15 cellular contexts compared by ENCODE assay signal in genomic region chr1:47325530-47325929, GRCh38. TPM values are rescaled to one million over a fixed set of nuclear protein-coding genes. Genes with fewer than 3 reads are reported as not detected.
A peak's percentile ranks its signal among the peaks of the same experiment; 100 is the strongest.
DNase-seq lines count a peak whose midpoint lies in the region; TF ChIP-seq lines count a peak whose summit lies in the region.
"Had no signal": no experiment of that assay in that cellular context is flagged by ENCODE, and none has a peak within 500 bp of the region (broad histone marks: within the 10 kb centered on the region; RNA-seq: fewer than 3 reads in every experiment).

No MANE protein-coding gene starts in this region.

- TF ChIP-seq EP300 in transverse colon (IDR thresholded peaks at IDR 0.05; ENCODE audit: low read depth) (no peak), tibial nerve (IDR thresholded peaks at IDR 0.05) (no peak)

- H3K4me1 ChIP-seq in transverse colon (peaks cover 0 to 33% (median 21%) of the 10 kb centered on the region in 4 donors), tibial nerve (no peaks in the 10 kb centered on the region)

- intact Hi-C loops in transverse colon (cut with DNase I; ENCODE audit: low total_unique reads): no loop called here

- WGBS in transverse colon (ENCODE audit: low coverage in 1 of 2), 2 donors: 64 to 75% methylated on average over 2 of the region's 2 CpGs
- WGBS in tibial nerve, 2 donors: 83 to 90% methylated on average over 2 of the region's 2 CpGs

- TF ChIP-seq POLR2A in transverse colon (IDR thresholded peaks at IDR 0.05) (no peak), tibial nerve (IDR thresholded peaks at IDR 0.05) (no peak)

- H3K27ac ChIP-seq in transverse colon: peak overlapping the region; percentile 81 to 89 (median 86)
- H3K27ac ChIP-seq in tibial nerve: no peak overlapping the region
- H3K27ac ChIP-seq: ovary had no signal

- H3K9me3 ChIP-seq in transverse colon: no peaks in the 10 kb centered on the region
- no peaks in the 10 kb centered on the region for H3K9me3 ChIP-seq in tibial nerve
- H3K9me3 ChIP-seq: ovary had no signal

- H3K27me3 ChIP-seq in transverse colon: no peaks in the 10 kb centered on the region
- no peaks in the 10 kb centered on the region for H3K27me3 ChIP-seq in tibial nerve
- H3K27me3 ChIP-seq: ovary had no signal

- peak; percentile 6 for DNase-seq in NCI-H2171 treated with DMSO at 0.1 percent for 48 hours (lab: John Stamatoyannopoulos, UW)
- DNase-seq in NCI-H2171 (lab: John Stamatoyannopoulos, UW): no peak
- peak; percentile 16 for DNase-seq in NCI-H748 treated with DMSO at 0.1 percent for 48 hours (lab: John Stamatoyannopoulos, UW)
- peak; percentile 15 for DNase-seq in fibroblast of mammary gland (ENCODE audit: low read depth)
- no peak for DNase-seq in transverse colon
- no peak for DNase-seq in tibial nerve (ENCODE audit: low spot score in 2 of 2)
- no peak for DNase-seq in NCI-H1092 treated with DMSO at 0.1 percent for 48 hours (lab: John Stamatoyannopoulos, UW)
- no peak for DNase-seq in COR-L47 (lab: John Stamatoyannopoulos, UW)
- DNase-seq: activated CD4-positive, alpha-beta T cell treated with anti-CD3 and anti-CD28 coated beads for 4 hours; activated T-cell treated with anti-CD3 and anti-CD28 coated beads, Interleukin-2, amount 50 U/mL, for 48 hours; cortex of kidney; midbrain; NCI-H1694; ovary; RPMI8226 had no signal

- H3K4me3 ChIP-seq in fibroblast of mammary gland (ENCODE audit: control insufficient read depth, low read depth, low read length): no peak overlapping the region
- H3K4me3 ChIP-seq in transverse colon: no peak overlapping the region
- H3K4me3 ChIP-seq in tibial nerve: no peak overlapping the region
- H3K4me3 ChIP-seq: ovary had no signal

- in situ Hi-C loops in transverse colon (cut with MboI; ENCODE audit: low pct_ligation_motif_present in 1 of 4, low pct_unique_long_range_greater_than_20kb in 1 of 4, low sequenced_read_pairs in 3 of 4): no loop called here

- H3K36me3 ChIP-seq in transverse colon (no peaks in the 10 kb centered on the region), tibial nerve (no peaks in the 10 kb centered on the region)
- H3K36me3 ChIP-seq: ovary had no signal

- TF ChIP-seq CTCF in fibroblast of mammary gland (conservative IDR thresholded peaks at IDR 0.05; ENCODE audit: control insufficient read depth, insufficient read depth, low read depth, low read length): no peak
- TF ChIP-seq CTCF in transverse colon (IDR thresholded peaks at IDR 0.05): no peak
- TF ChIP-seq CTCF in tibial nerve (IDR thresholded peaks at IDR 0.05): no peak

RNA-seq across cellular contexts. Expression of gene CMPK1, which starts 8.1 kb away (rescaled TPM):
- total RNA-seq in transverse colon (100 to 1,000 TPM in 2 of 4 donors, 10 to 100 TPM in 2; 71.6 to 162 (median 109) TPM), tibial nerve (100 to 1,000 TPM in 1 of 4 donors, 10 to 100 TPM in 3; 69.9 to 105 (median 99.2) TPM)

RNA-seq across cellular contexts. Expression of gene STIL, which starts 11.6 kb away (rescaled TPM):
- total RNA-seq in transverse colon (10 to 100 TPM in 1 of 4 donors, 1 to 10 TPM in 3; 3.4 to 16.3 (median 6.5) TPM), tibial nerve (1 to 10 TPM in 2 of 4 donors, under 1 TPM in 2; 0.44 to 2.7 (median 1.2) TPM)

Comparison
In these comparisons a context has a peak if more than half of its experiments do, and no peak if none do; other contexts are left out.
1. DNase-seq: peak in NCI-H2171 treated with DMSO at 0.1 percent for 48 hours (single experiment), NCI-H748 treated with DMSO at 0.1 percent for 48 hours (single experiment) and fibroblast of mammary gland (single experiment); none in NCI-H2171 (single experiment), transverse colon (single experiment), tibial nerve (0 of 2), NCI-H1092 treated with DMSO at 0.1 percent for 48 hours (single experiment) and COR-L47 (single experiment).
2. H3K27ac ChIP-seq: peak in transverse colon (4 of 4); none in tibial nerve (0 of 4).